Comparison of ENCODE assay signal across 18 cellular contexts in the genomic region with DNA sequence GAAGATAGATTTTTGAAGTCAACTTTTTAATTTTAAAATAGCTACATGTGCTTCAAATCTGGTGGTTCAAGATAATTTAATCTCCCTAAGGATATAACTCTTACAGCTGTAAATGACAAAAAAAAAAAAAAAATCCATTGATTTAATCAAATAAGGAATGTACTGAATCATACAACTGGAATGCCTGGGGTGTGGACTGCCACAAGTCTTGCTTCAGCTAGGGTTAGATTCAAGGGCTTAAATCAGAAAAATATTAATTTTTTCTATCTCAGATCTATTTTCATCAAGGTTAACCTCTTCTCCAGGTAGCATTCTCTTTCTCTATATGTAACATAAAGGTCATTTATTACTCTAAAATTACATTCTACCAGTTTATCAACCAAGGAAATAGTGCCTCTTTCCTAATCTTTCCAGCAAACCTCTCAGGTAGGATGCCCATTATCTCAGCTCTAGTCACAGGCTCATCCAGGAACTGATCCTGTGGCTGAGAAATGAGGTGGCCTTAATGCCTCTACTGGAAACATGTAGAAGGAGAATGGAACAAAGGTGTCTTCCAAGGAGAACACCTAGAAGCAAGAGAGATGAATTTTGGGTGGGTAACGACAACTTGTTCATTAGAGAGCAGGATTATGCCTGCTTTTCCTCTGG.
"Had no signal": no experiment of that assay in that cellular context is flagged by ENCODE, and none has a peak within 500 bp of the region (broad histone marks: within the 10 kb centered on the region; RNA-seq: fewer than 3 reads in every experiment).

No MANE protein-coding gene starts in this region.

- H3K27ac ChIP-seq: adrenal gland, gastrocnemius medialis, prostate gland, stomach, thoracic aorta, upper lobe of right lung had no signal

- H3K4me3 ChIP-seq: adrenal gland, gastrocnemius medialis, prostate gland, smooth muscle cell, stomach, thoracic aorta, upper lobe of right lung had no signal

- H3K9me3 ChIP-seq: adrenal gland, gastrocnemius medialis, prostate gland, stomach, thoracic aorta, upper lobe of right lung had no signal

- H3K27me3 ChIP-seq: adrenal gland, gastrocnemius medialis, stomach, upper lobe of right lung had no signal

- H3K36me3 ChIP-seq: adrenal gland, gastrocnemius medialis, prostate gland, stomach, thoracic aorta, upper lobe of right lung had no signal

- ATAC-seq: activated naive CD4-positive, alpha-beta T cell treated with anti-CD3 and anti-CD28 coated beads, Interleukin-2, amount 50 U/mL, for 72 hours; activated T-cell treated with anti-CD3 and anti-CD28 coated beads, Interleukin-2, amount 50 U/mL, for 72 hours; gastrocnemius medialis; left ventricle myocardium superior; naive thymus-derived CD4-positive, alpha-beta T cell; sciatic nerve; stimulated activated effector memory CD8-positive, alpha-beta T cell treated with anti-CD3 and anti-CD28 coated beads, Interleukin-12 subunit alpha, Interleukin-12 subunit beta, amount 100 ng/mL, for 72 hours; upper lobe of right lung had no signal

- H3K4me2 ChIP-seq: smooth muscle cell had no signal

- FAIRE-seq: TTC549 had no signal

- DNase-seq: activated CD4-positive, alpha-beta T cell treated with anti-CD3 and anti-CD28 coated beads, Interleukin-2, amount 50 U/mL, for 4 hours; activated gamma-delta T cell; activated T-cell treated with anti-CD3 and anti-CD28 coated beads, Interleukin-2, amount 50 U/mL, for 72 hours; adrenal gland; gastrocnemius medialis; head of caudate nucleus; left ventricle myocardium superior; naive thymus-derived CD4-positive, alpha-beta T cell; stimulated activated CD4-positive, alpha-beta T cell treated with anti-CD3 and anti-CD28 coated beads, Interleukin-4, amount 100 ng/mL, for 24 hours; stomach; upper lobe of right lung had no signal

- H3K4me1 ChIP-seq: adrenal gland, gastrocnemius medialis, prostate gland, stomach, upper lobe of right lung had no signal
